8 cellular contexts compared by ENCODE assay signal in the genomic region with DNA sequence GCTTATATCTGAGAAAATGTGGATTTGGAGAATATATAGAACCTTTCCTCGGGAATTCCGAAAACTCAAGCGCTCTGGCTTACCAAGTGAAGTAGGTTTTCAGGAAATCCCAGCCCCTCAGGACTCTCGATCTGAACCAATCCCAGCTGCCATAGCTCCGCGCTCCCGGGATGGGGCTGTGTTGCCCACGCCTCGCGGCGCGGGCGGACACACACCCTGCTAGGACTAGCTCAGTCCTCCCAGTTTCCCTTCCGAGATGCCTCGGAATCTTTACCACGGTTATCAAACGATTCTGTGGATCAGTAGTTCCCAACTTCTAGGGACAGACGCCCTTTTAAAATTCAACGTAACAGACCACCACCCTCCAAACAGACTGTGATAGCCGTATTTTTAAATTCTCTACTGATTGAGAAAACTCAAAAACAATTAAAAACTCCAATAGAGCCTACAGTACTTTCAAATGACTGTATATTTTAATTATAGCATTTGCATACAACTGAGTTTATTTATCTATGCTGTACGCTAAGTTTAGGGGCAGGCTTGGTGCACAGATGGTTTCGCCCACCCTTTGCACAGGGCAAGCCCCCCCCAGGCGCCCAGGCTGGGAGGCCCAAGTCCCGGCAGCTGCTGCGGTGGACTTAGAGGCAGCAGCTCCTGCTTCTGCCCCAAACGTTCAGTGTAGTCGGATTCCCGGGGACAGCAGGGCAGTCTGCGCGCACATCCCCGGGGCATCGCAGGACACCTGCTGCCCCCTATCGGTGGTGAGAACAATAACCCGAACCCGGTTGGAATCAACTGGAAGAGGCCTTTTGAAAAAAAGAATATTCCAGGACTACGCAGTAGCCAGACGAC. TPM values are rescaled to one million over a fixed set of nuclear protein-coding genes. Genes with fewer than 3 reads are reported as not detected.
DNase-seq lines count a peak whose midpoint lies in the region; ATAC-seq and TF ChIP-seq lines count a peak whose summit lies in the region.

No MANE protein-coding gene starts in this region.

- H3K4me2 ChIP-seq in hepatocyte: peak overlapping the region; percentile 95

- no peaks in the 10 kb centered on the region for H3K27me3 ChIP-seq in hepatocyte

- H3K79me2 ChIP-seq in hepatocyte: no peaks in the 10 kb centered on the region

- H3K9me2 ChIP-seq in hepatocyte (replicated peaks; ENCODE audit: insufficient read depth): no peaks in the 10 kb centered on the region

- peaks cover 12% of the 10 kb centered on the region for H3K4me1 Mint-ChIP-seq in T-helper 17 cell

- peak overlapping the region; percentile 92 for H3K4me3 Mint-ChIP-seq in T-helper 17 cell

- in situ Hi-C loops in astrocyte of the spinal cord (cut with HindIII; ENCODE audit: low sequenced_read_pairs): no loop called here

- H3K9me3 ChIP-seq in T-helper 17 cell (ENCODE audit: control insufficient read depth, low read length, poor library complexity, severe bottlenecking) (no peaks in the 10 kb centered on the region), hepatocyte (ENCODE audit: low read depth) (no peaks in the 10 kb centered on the region)

- peak; percentile 73 for DNase-seq in GM12865 (ENCODE audit: low read depth)
- peak; percentile 94 for DNase-seq in HCEC 1CT
- peak; percentile 72 for DNase-seq in LoVo (ENCODE audit: low spot score)
- DNase-seq in T-helper 17 cell: peak; percentile 25 to 37 (median 32)
- DNase-seq in astrocyte of the spinal cord (ENCODE audit: low read depth, low spot score): peak; percentile 92
- peak; percentile 90 for DNase-seq in hepatocyte (ENCODE audit: low spot score)
- peak; percentile 69 for DNase-seq in renal cortical epithelial cell (ENCODE audit: low read depth)
- DNase-seq in T1000 (lab: John Stamatoyannopoulos, UW): no peak

- H3K27me3 Mint-ChIP-seq in T-helper 17 cell: peaks cover 5% of the 10 kb centered on the region

- no peak overlapping the region for H3K27ac ChIP-seq in hepatocyte

- no peaks in the 10 kb centered on the region for H3K36me3 Mint-ChIP-seq in T-helper 17 cell (ENCODE audit: low read depth)

- ATAC-seq in T-helper 17 cell: peak; percentile 73

- WGBS in hepatocyte (ENCODE audit: low lambda C conversion rate, missing lambda C conversion rate): 5% methylated on average over 37 of the region's 37 CpGs

- peak overlapping the region; percentile 76 for H2AFZ ChIP-seq in hepatocyte

- no peak overlapping the region for H3K27ac Mint-ChIP-seq in T-helper 17 cell

- TF ChIP-seq CTCF in GM12865 (IDR thresholded peaks at IDR 0.05; ENCODE audit: insufficient read depth, low read depth, low read length, missing control alignments) (peak; percentile 79), astrocyte of the spinal cord (IDR thresholded peaks at IDR 0.05; ENCODE audit: low read depth, low read length) (peak; percentile 91), hepatocyte (IDR thresholded peaks at IDR 0.05; ENCODE audit: poor library complexity) (peak; percentile 96)

- H3K36me3 ChIP-seq in hepatocyte (replicated peaks; ENCODE audit: insufficient read depth, low read depth): no peaks in the 10 kb centered on the region

- no peaks in the 10 kb centered on the region for H4K20me1 ChIP-seq in hepatocyte (ENCODE audit: insufficient read depth, poor library complexity, severe bottlenecking)

- H3K4me3 ChIP-seq in GM12865 (ENCODE audit: low read depth, low read length) (no peak overlapping the region), astrocyte of the spinal cord (ENCODE audit: low read depth, low read length) (peak overlapping the region; percentile 60), hepatocyte (peak overlapping the region; percentile 14)

- peaks cover 5% of the 10 kb centered on the region for H3K4me1 ChIP-seq in hepatocyte (ENCODE audit: insufficient read depth)

RNA-seq across cellular contexts. Expression of a gene that starts 52.3 kb away (rescaled TPM):
- total RNA-seq in T-helper 17 cell (not detected), hepatocyte (not detected in 2 replicates), renal cortical epithelial cell (0.10 TPM in 1 of 2 replicates, not detected in the other)
- 0.52 and 0.89 TPM in 2 replicates for polyA plus RNA-seq in hepatocyte
